In the genomic region with DNA sequence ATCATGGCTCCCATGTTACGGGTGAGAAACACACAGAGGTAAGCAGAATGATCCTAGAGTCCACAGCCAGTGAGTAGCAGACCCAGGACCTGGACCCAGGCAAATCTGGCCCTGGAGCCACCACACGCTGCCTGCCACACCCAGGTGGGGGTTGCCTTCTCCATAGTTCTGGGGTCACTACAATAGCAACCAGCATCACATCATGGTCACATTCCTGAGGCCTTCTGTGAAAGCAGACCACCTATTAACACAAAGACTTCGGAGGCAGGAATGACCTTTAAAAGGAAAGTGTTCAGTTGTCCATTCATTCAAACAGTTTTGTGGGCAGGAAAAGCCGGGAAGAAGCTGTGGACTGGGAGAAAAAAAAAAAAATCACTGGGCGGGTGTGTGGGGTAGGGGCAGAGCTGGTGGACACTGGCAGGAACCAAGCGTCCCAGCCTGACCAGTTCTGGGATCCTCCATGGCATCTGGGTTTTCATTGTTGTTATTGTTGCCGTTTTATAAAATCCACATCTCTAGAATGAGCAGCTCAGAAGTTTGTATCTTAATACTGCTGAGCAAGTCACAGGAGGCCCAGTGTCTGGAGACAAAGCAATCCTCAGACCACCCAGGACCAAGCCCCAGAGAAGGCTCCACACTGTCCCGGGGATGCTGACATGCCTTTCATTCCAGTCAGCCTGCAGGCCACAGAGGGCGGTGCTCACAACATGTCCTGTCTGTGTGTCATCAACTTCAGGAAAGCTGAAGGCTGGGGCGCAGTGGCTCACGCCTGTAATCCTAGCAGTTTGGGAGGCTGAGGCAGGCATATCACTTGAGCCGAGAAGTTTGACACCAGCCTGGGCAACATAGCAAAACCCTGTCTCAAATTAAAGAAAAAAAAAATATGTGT, we compare ENCODE assay signal across 10 cellular contexts.
DNase-seq lines count a peak whose midpoint lies in the region; ATAC-seq, FAIRE-seq and TF ChIP-seq lines count a peak whose summit lies in the region.
"Had no signal": no experiment of that assay in that cellular context is flagged by ENCODE, and none has a peak within 500 bp of the region (broad histone marks: within the 10 kb centered on the region; RNA-seq: fewer than 3 reads in every experiment).

No MANE protein-coding gene starts in this region.

- H3K27me3 ChIP-seq in WERI-Rb-1 (ENCODE audit: insufficient read depth, low read depth, severe bottlenecking) (no peaks in the 10 kb centered on the region), skeletal muscle satellite cell (ENCODE audit: control insufficient read depth, insufficient read depth, low read length) (no peaks in the 10 kb centered on the region)
- H3K27me3 ChIP-seq: ovary had no signal

- no peak for TF ChIP-seq POLR2A in H54 (IDR thresholded peaks at IDR 0.05; ENCODE audit: low read depth, low read length)

- H3K27ac Mint-ChIP-seq in glutamatergic neuron (ENCODE audit: unreplicated experiment): no peak overlapping the region

- peak overlapping the region; percentile 43 for H3K4me2 ChIP-seq in skeletal muscle satellite cell (ENCODE audit: low read length)

- no peak for TF ChIP-seq CTCF in WERI-Rb-1 (IDR thresholded peaks at IDR 0.05; ENCODE audit: low read depth, low read length)
- TF ChIP-seq CTCF in glutamatergic neuron (IDR thresholded peaks at IDR 0.05; ENCODE audit: partially characterized antibody, unreplicated experiment): no peak

- peak overlapping the region; percentile 75 for H3K9ac ChIP-seq in skeletal muscle satellite cell (ENCODE audit: low read depth, low read length)

- no peak overlapping the region for H3K27ac ChIP-seq in WERI-Rb-1
- H3K27ac ChIP-seq: ovary had no signal

- peaks cover 3% of the 10 kb centered on the region for H3K9me3 Mint-ChIP-seq in glutamatergic neuron (ENCODE audit: unreplicated experiment)

- H3K4me3 Mint-ChIP-seq in glutamatergic neuron (ENCODE audit: unreplicated experiment): no peak overlapping the region

- H3K4me1 ChIP-seq in skeletal muscle satellite cell (ENCODE audit: control insufficient read depth, insufficient read depth, low read length): peaks cover 19% of the 10 kb centered on the region

- H3K36me3 ChIP-seq in WERI-Rb-1: peaks cover 23% of the 10 kb centered on the region
- H3K36me3 ChIP-seq in skeletal muscle satellite cell (ENCODE audit: insufficient read depth, low read length): no peaks in the 10 kb centered on the region
- H3K36me3 ChIP-seq: ovary had no signal

- no peaks in the 10 kb centered on the region for H3K27me3 Mint-ChIP-seq in glutamatergic neuron (ENCODE audit: unreplicated experiment)

- H3K4me1 Mint-ChIP-seq in glutamatergic neuron (ENCODE audit: low read depth, unreplicated experiment): peaks cover 10% of the 10 kb centered on the region

- H3K36me3 Mint-ChIP-seq in glutamatergic neuron (ENCODE audit: unreplicated experiment): no peaks in the 10 kb centered on the region

- no peak overlapping the region for H3K4me3 ChIP-seq in WERI-Rb-1 (ENCODE audit: low read depth, low read length)
- no peak overlapping the region for H3K4me3 ChIP-seq in skeletal muscle satellite cell (ENCODE audit: low read length)
- H3K4me3 ChIP-seq: ovary had no signal

- ATAC-seq in HG03439 (IDR thresholded peaks at IDR 0.05; ENCODE audit: unreplicated experiment): no peak

- DNase-seq in H54 (ENCODE audit: insufficient read length, low spot score) (peak; percentile 52), WERI-Rb-1 (peak; percentile 29), hepatic stellate cell (ENCODE audit: low spot score) (peak; percentile 87), glutamatergic neuron (no peak)
- DNase-seq in activated naive CD4-positive, alpha-beta T cell (lab: John Stamatoyannopoulos, UW): no peak
- DNase-seq: hypothalamus, NCI-H1930, ovary had no signal

- H3K9me3 ChIP-seq in WERI-Rb-1 (ENCODE audit: severe bottlenecking): no peaks in the 10 kb centered on the region
- no peaks in the 10 kb centered on the region for H3K9me3 ChIP-seq in skeletal muscle satellite cell (replicated peaks; ENCODE audit: low read length)
- H3K9me3 ChIP-seq: ovary had no signal

- no peak for FAIRE-seq in H54 (lab: Jason Lieb, UNC)

Comparison
In these comparisons a context has a peak if more than half of its experiments do, and no peak if none do; other contexts are left out.
1. DNase-seq: peak in H54 (single experiment), WERI-Rb-1 (single experiment) and hepatic stellate cell (single experiment); none in activated naive CD4-positive, alpha-beta T cell (0 of 4) and glutamatergic neuron (single experiment).